1 cellular context compared by ENCODE assay signal in genomic region chr6:5082487-5083306, GRCh38.
TF ChIP-seq lines count a peak whose summit lies in the region.

No MANE protein-coding gene starts in this region.

TF ChIP-seq in HepG2, 621 proteins besides CTCF, POLR2A, EP300 and RAD21 (continued from another document and continues in another):
- TF ChIP-seq, protein P1, sequence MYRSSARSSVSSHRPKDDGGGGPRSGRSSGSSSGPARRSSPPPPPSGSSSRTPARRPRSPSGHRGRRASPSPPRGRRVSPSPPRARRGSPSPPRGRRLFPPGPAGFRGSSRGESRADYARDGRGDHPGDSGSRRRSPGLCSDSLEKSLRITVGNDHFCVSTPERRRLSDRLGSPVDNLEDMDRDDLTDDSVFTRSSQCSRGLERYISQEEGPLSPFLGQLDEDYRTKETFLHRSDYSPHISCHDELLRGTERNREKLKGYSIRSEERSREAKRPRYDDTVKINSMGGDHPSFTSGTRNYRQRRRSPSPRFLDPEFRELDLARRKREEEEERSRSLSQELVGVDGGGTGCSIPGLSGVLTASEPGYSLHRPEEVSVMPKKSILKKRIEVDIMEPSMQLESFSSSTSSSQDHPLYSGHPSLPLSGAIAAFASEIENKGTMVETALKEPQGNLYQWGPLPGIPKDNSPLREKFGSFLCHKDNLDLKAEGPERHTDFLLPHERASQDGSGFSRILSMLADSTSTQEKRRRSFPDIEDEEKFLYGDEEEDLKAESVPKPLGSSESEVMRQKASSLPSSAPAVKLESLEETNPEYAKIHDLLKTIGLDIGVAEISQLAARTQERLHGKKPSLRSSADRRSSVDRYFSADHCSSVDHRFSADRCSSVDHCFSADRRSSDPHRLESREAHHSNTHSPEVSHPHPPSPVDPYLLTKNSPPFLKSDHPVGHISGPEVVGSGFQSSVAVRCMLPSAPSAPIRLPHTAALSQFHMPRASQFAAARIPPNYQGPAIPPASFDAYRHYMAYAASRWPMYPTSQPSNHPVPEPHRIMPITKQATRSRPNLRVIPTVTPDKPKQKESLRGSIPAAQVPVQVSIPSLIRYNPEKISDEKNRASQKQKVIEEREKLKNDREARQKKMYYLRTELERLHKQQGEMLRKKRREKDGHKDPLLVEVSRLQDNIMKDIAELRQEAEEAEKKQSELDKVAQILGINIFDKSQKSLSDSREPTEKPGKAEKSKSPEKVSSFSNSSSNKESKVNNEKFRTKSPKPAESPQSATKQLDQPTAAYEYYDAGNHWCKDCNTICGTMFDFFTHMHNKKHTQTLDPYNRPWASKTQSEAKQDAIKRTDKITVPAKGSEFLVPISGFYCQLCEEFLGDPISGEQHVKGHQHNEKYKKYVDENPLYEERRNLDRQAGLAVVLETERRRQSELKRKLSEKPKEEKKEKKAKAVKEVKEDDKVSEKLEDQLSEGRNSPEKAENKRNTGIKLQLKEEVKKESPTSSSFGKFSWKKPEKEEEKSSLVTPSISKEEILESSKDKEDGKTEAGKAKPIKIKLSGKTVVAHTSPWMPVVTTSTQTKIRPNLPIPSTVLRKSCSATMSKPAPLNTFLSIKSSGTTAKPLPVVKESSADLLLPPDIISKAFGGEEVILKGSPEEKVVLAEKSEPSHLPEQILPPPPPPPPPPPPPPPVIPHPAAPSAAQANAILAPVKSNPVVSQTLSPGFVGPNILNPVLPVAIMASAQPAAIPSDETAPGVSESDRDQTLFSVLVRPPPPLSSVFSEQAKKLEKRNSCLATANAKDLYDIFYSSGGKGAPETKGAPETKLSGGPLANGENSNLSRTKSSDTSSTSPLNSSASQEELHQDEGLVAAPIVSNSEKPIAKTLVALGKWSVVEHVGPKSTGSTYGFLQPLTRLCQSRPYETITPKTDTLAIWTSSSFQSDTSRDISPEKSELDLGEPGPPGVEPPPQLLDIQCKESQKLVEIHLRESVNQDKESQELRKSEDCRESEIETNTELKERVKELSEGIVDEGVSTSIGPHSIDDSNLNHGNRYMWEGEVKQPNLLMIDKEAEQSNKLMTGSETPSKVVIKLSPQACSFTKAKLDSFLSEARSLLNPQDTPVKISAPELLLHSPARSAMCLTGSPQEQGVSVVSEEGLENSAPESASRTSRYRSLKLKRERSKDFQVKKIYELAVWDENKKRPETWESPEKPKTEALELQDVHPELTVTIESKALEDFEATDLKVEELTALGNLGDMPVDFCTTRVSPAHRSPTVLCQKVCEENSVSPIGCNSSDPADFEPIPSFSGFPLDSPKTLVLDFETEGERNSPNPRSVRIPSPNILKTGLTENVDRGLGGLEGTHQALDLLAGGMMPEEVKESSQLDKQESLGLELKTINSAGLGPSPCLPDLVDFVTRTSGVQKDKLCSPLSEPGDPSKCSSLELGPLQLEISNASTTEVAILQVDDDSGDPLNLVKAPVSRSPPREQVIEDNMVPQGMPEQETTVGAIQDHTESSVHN (CRISPR knock-in tag; IDR thresholded peaks at IDR 0.05) = no peak
- TF ChIP-seq ZNF878 (CRISPR knock-in tag; IDR thresholded peaks at IDR 0.05) (peak; percentile 94), ZC3H13 (CRISPR knock-in tag; IDR thresholded peaks at IDR 0.05) (peak; percentile 78; the same call in 1 of the 2 replicates), NFIC (IDR thresholded peaks at IDR 0.05; ENCODE audit: low read length) (peak; percentile 7; the same call in 1 of the 2 replicates), SALL1 (CRISPR knock-in tag; IDR thresholded peaks at IDR 0.05) (peak; percentile 98), MIXL1 (CRISPR knock-in tag; IDR thresholded peaks at IDR 0.05) (peak; percentile 37), ZNF816 (CRISPR knock-in tag; IDR thresholded peaks at IDR 0.05; ENCODE audit: borderline replicate concordance) (peak; percentile 60), ZBTB7A (CRISPR knock-in tag; IDR thresholded peaks at IDR 0.05) (peak; percentile 65; the same call in 1 of the 2 replicates), SIX4 (CRISPR knock-in tag; IDR thresholded peaks at IDR 0.05) (no peak), KMT2A (CRISPR knock-in tag; IDR thresholded peaks at IDR 0.05) (peak; percentile 64), GLI4 (CRISPR knock-in tag; IDR thresholded peaks at IDR 0.05; ENCODE audit: borderline replicate concordance) (peak; percentile 78; the same call in 1 of the 2 replicates), ZNF12 (CRISPR knock-in tag; IDR thresholded peaks at IDR 0.05) (no peak), MTF1 (CRISPR knock-in tag; IDR thresholded peaks at IDR 0.05) (no peak), ELF4 (CRISPR knock-in tag; IDR thresholded peaks at IDR 0.05; ENCODE audit: borderline replicate concordance) (0 out of 2 replicates have a peak, but pooled peaks have one; percentile 53), PRDM15 (CRISPR knock-in tag; IDR thresholded peaks at IDR 0.05) (no peak), ZNF30 (CRISPR knock-in tag; IDR thresholded peaks at IDR 0.05) (no peak), MED13 (CRISPR knock-in tag; IDR thresholded peaks at IDR 0.05) (no peak), NFE2 (CRISPR knock-in tag; IDR thresholded peaks at IDR 0.05) (no peak), ZNF24 (IDR thresholded peaks at IDR 0.05) (no peak), ISL2 (CRISPR knock-in tag; IDR thresholded peaks at IDR 0.05) (peak; percentile 43; the same call in 1 of the 2 replicates), PITX1 (CRISPR knock-in tag; IDR thresholded peaks at IDR 0.05) (peak; percentile 51; the same call in 1 of the 2 replicates), ZNF546 (CRISPR knock-in tag; conservative IDR thresholded peaks at IDR 0.05) (peak; percentile 88), YEATS4 (CRISPR knock-in tag; IDR thresholded peaks at IDR 0.05; ENCODE audit: borderline replicate concordance) (peak; percentile 67; the same call in 1 of the 2 replicates), GABPB1 (CRISPR knock-in tag; IDR thresholded peaks at IDR 0.05) (0 out of 2 replicates have a peak, but pooled peaks have one; percentile 13), HOXA5 (CRISPR knock-in tag; IDR thresholded peaks at IDR 0.05) (no peak), SP140L (CRISPR knock-in tag; IDR thresholded peaks at IDR 0.05; ENCODE audit: borderline replicate concordance) (no peak), ZNF720 (CRISPR knock-in tag; IDR thresholded peaks at IDR 0.05) (no peak), ZNF839 (CRISPR knock-in tag; IDR thresholded peaks at IDR 0.05; ENCODE audit: borderline replicate concordance) (no peak), REXO4 (CRISPR knock-in tag; IDR thresholded peaks at IDR 0.05; ENCODE audit: borderline replicate concordance) (no peak), CBX5 (CRISPR knock-in tag; IDR thresholded peaks at IDR 0.05; ENCODE audit: borderline replicate concordance) (no peak), ZBTB33 (CRISPR knock-in tag; IDR thresholded peaks at IDR 0.05) (0 out of 2 replicates have a peak, but pooled peaks have one; percentile 8), ZNF646 (CRISPR knock-in tag; IDR thresholded peaks at IDR 0.05) (no peak)
- TF ChIP-seq, protein P2, sequence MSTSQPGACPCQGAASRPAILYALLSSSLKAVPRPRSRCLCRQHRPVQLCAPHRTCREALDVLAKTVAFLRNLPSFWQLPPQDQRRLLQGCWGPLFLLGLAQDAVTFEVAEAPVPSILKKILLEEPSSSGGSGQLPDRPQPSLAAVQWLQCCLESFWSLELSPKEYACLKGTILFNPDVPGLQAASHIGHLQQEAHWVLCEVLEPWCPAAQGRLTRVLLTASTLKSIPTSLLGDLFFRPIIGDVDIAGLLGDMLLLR (CRISPR knock-in tag; IDR thresholded peaks at IDR 0.05) = no peak
